In the genomic region with DNA sequence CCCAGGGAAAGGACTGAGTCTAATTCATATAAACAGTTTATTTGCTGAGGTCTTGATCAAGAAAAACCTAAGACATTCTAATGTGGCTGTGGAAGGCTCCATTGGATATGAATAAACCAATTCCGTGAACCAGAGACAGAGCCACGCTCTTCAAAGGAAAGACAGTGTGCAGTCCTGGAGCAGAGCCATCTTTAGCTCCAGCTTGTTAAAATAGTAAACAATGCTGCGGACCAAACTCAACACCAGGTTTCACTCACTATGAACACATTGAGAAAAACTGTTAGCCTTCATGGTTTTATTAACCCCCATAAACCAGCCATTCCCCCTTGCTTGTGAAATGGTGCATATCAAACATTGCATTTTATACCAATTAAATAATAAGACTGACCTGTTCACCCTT, we compare ENCODE assay signal across 18 cellular contexts.
DNase-seq lines count a peak whose midpoint lies in the region; ATAC-seq, FAIRE-seq and TF ChIP-seq lines count a peak whose summit lies in the region.
"Had no signal": no experiment of that assay in that cellular context is flagged by ENCODE, and none has a peak within 500 bp of the region (broad histone marks: within the 10 kb centered on the region; RNA-seq: fewer than 3 reads in every experiment).

No MANE protein-coding gene starts in this region.

- FAIRE-seq in endometrium (lab: Jason Lieb, UNC), result peak; percentile 83
- FAIRE-seq: RCC 7860 had no signal

- no peak for ATAC-seq in GM19455 (IDR thresholded peaks at IDR 0.05; ENCODE audit: unreplicated experiment)
- ATAC-seq in GM18517 (IDR thresholded peaks at IDR 0.05; ENCODE audit: unreplicated experiment), result no peak
- ATAC-seq: HCT116 had no signal

- no peaks in the 10 kb centered on the region for H3K36me3 ChIP-seq in prostate gland
- H3K36me3 ChIP-seq: BLaER1 treated with 17β-estradiol and CSF1 and Interleukin-3, amounts not matched to agents 10 nM and 100 nM had no signal

- no peak for TF ChIP-seq POLR2A in prostate gland (IDR thresholded peaks at IDR 0.05)

- 14% methylated on average over 3 of the region's 3 CpGs for WGBS in prostate gland

- no peak for TF ChIP-seq CTCF in prostate gland (IDR thresholded peaks at IDR 0.05)

- no peak overlapping the region for H3K27ac ChIP-seq in prostate gland
- H3K27ac ChIP-seq: BLaER1 treated with 17β-estradiol and CSF1 and Interleukin-3, amounts not matched to agents 10 nM and 100 nM; GM23248; HL-60 had no signal

- intact Hi-C loops in prostate gland (cut with DNase I), result no loop called here

- no peaks in the 10 kb centered on the region for H3K27me3 ChIP-seq in prostate gland (replicated peaks; ENCODE audit: insufficient read depth)
- H3K27me3 ChIP-seq: BLaER1 treated with 17β-estradiol and CSF1 and Interleukin-3, amounts not matched to agents 10 nM and 100 nM had no signal

- H3K9me3 ChIP-seq in prostate gland, result no peaks in the 10 kb centered on the region
- H3K9me3 ChIP-seq: BLaER1 treated with 17β-estradiol and CSF1 and Interleukin-3, amounts not matched to agents 10 nM and 100 nM had no signal

- H3K4me1 ChIP-seq in prostate gland (replicated peaks), result no peaks in the 10 kb centered on the region
- H3K4me1 ChIP-seq: BLaER1 treated with 17β-estradiol and CSF1 and Interleukin-3, amounts not matched to agents 10 nM and 100 nM had no signal

- DNase-seq in NCI-H2029 (lab: John Stamatoyannopoulos, UW) (peak; percentile 12), NCI-H2029 treated with DMSO at 0.1 percent for 48 hours (lab: John Stamatoyannopoulos, UW) (no peak), NCI-H446 (lab: John Stamatoyannopoulos, UW) (peak; percentile 34 to 36), prostate gland (ENCODE audit: low spot score) (peak; percentile 70)
- DNase-seq in activated CD4-positive, alpha-beta T cell treated with anti-CD3 and anti-CD28 coated beads, Interleukin-2, amount 50 U/mL, for 1 hour, result no peak
- DNase-seq: GM23248, KG1, NCI-H1092 treated with DMSO at 0.1 percent for 48 hours, NCI-H1694, NCI-H526 treated with DMSO at 0.1 percent for 48 hours, SIG-M5 had no signal

- no peak overlapping the region for H3K4me3 ChIP-seq in prostate gland
- H3K4me3 ChIP-seq: BLaER1 treated with 17β-estradiol and CSF1 and Interleukin-3, amounts not matched to agents 10 nM and 100 nM; GM23248 had no signal

Comparison
In these comparisons a context has a peak if more than half of its experiments do, and no peak if none do; other contexts are left out.
1. DNase-seq: peak in NCI-H2029 (single experiment), NCI-H446 (2 of 2) and prostate gland (single experiment); none in NCI-H2029 treated with DMSO at 0.1 percent for 48 hours (single experiment) and activated CD4-positive, alpha-beta T cell treated with anti-CD3 and anti-CD28 coated beads, Interleukin-2, amount 50 U/mL, for 1 hour (single experiment).